26 cellular contexts compared by ENCODE assay signal in genomic region chr12:26022043-26022442, GRCh38.
"Had no signal": no experiment of that assay in that cellular context is flagged by ENCODE, and none has a peak within 500 bp of the region (broad histone marks: within the 10 kb centered on the region; RNA-seq: fewer than 3 reads in every experiment).

No MANE protein-coding gene starts in this region.

- DNase-seq: hypothalamus; immature natural killer cell; kidney; left colon; left lung; midbrain; mucosa of descending colon; naive thymus-derived CD4-positive, alpha-beta T cell; nucleus accumbens; psoas muscle; right lobe of liver; stimulated activated CD4-positive, alpha-beta T cell treated with anti-CD3 and anti-CD28 coated beads, Interleukin-12 subunit alpha, Interleukin-12 subunit beta, amount 100 ng/mL, for 4 hours; stimulated activated CD4-positive, alpha-beta T cell treated with anti-CD3 and anti-CD28 coated beads, Interleukin-15, amount 100 ng/mL, for 24 hours; stimulated activated CD4-positive, alpha-beta T cell treated with anti-CD3 and anti-CD28 coated beads, Interleukin-2, amount 100 ng/mL, for 24 hours; stimulated activated CD4-positive, alpha-beta T cell treated with anti-CD3 and anti-CD28 coated beads, Interleukin-4, amount 100 ng/mL, for 1 hour; stimulated activated naive B cell treated with anti-CD40 and anti-IgM and Interleukin-4, amounts not matched to agents 10 μg/mL and 1 μg/mL and 100 μg/mL, for 72 hours; stimulated activated naive CD8-positive, alpha-beta T cell treated with anti-CD3 and anti-CD28 coated beads, Interleukin-15, Interleukin-2, amounts not matched to agents 100 U/mL and 50 U/mL, for 24 hours; stomach; testis; thyroid gland; transverse colon; upper lobe of left lung had no signal

- H3K9ac ChIP-seq: parathyroid adenoma had no signal

- ATAC-seq: left colon; left lung; mucosa of descending colon; naive thymus-derived CD4-positive, alpha-beta T cell; psoas muscle; right lobe of liver; stimulated activated naive B cell treated with anti-CD40 and anti-IgM and Interleukin-4, amounts not matched to agents 10 μg/mL and 1 μg/mL and 100 μg/mL, for 72 hours; stimulated activated naive CD8-positive, alpha-beta T cell treated with anti-CD3 and anti-CD28 coated beads, Interleukin-15, Interleukin-2, amounts not matched to agents 100 U/mL and 50 U/mL, for 24 hours had no signal

- H3K9me3 ChIP-seq: left lung, mucosa of descending colon, psoas muscle, right lobe of liver, stomach, testis, thyroid gland, transverse colon, upper lobe of left lung, vagina had no signal

- H2AFZ ChIP-seq: parathyroid adenoma had no signal

- H3K4me3 ChIP-seq: left lung, lung, mucosa of descending colon, psoas muscle, right lobe of liver, skin epidermis, stomach, testis, thyroid gland, transverse colon, upper lobe of left lung, vagina had no signal

- H3K27me3 ChIP-seq: left lung, right lobe of liver, stomach, testis, thyroid gland, transverse colon, upper lobe of left lung, vagina had no signal

- H3K4me1 ChIP-seq: left lung, parathyroid adenoma, transverse colon had no signal

- H3K27ac ChIP-seq: left lung, parathyroid adenoma, psoas muscle, right lobe of liver, skin epidermis, stomach, testis, thyroid gland, transverse colon, upper lobe of left lung, vagina had no signal

- H3K36me3 ChIP-seq: left lung, right lobe of liver, stomach, thyroid gland, transverse colon, upper lobe of left lung, vagina had no signal
